In the genomic region with DNA sequence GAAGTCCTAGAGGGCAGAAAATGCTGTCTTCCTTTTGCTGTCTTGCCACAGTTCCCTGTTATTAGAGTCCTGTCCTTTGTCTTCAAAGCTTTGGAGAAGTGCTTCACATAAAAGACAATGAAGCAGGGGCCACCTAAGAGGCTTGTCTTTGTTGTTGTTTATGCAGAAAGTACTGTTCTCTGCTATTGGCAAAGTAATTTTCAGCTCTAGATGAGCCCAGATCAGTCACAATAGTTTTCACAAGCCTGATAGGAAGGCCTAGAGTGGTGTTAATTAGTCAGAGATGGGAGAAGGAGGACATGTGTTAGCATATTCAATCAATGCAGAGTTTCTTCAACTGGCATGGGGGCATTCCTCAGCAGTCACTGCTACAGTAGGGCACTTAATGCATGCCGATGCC, we compare ENCODE assay signal across 15 cellular contexts.
A peak's percentile ranks its signal among the peaks of the same experiment; 100 is the strongest.
DNase-seq lines count a peak whose midpoint lies in the region; ATAC-seq and TF ChIP-seq lines count a peak whose summit lies in the region.
"Had no signal": no experiment of that assay in that cellular context is flagged by ENCODE, and none has a peak within 500 bp of the region (broad histone marks: within the 10 kb centered on the region; RNA-seq: fewer than 3 reads in every experiment).

No MANE protein-coding gene starts in this region.

- H3K36me3 ChIP-seq in HUES64 (ENCODE audit: insufficient read depth, low read length) (no peaks in the 10 kb centered on the region), mesodermal cell (ENCODE audit: control insufficient read depth, insufficient read depth, low read length) (no peaks in the 10 kb centered on the region)

- H3K4me1 Mint-ChIP-seq in WTC11 = peaks cover 77% of the 10 kb centered on the region
- H3K4me1 Mint-ChIP-seq: B cell had no signal

- peaks cover 13% of the 10 kb centered on the region for H3K9me3 Mint-ChIP-seq in WTC11
- H3K9me3 Mint-ChIP-seq: CD4-positive, alpha-beta T cell had no signal

- H3K4me3 Mint-ChIP-seq in WTC11 = no peak overlapping the region
- H3K4me3 Mint-ChIP-seq: B cell; CD4-positive, alpha-beta T cell had no signal

- H3K27ac Mint-ChIP-seq in WTC11 = peak overlapping the region; percentile 52
- H3K27ac Mint-ChIP-seq: B cell; CD4-positive, alpha-beta T cell had no signal

- H3K4me1 ChIP-seq in HUES64 (ENCODE audit: insufficient read depth, low read length) = peaks cover 27% of the 10 kb centered on the region
- peaks cover 24% of the 10 kb centered on the region for H3K4me1 ChIP-seq in mesodermal cell (ENCODE audit: control insufficient read depth, insufficient read depth, low read length, poor library complexity, severe bottlenecking)

- no peaks in the 10 kb centered on the region for H3K27me3 ChIP-seq in HUES64 (ENCODE audit: insufficient read depth, low read length)

- POLR2A ChIA-PET in WTC11 (lab: Charles Lee) = interaction anchor here (0.6 kb wide), 1 partner anchor 83 kb away, joined by 3 read pairs; no protein-coding TSS in a partner anchor

- ATAC-seq in WTC11 (peak; percentile 33), GM18517 (IDR thresholded peaks at IDR 0.05; ENCODE audit: unreplicated experiment) (no peak), GM18873 (IDR thresholded peaks at IDR 0.05; ENCODE audit: low FRiP score, unreplicated experiment) (no peak)

- DNase-seq in WTC11 (ENCODE audit: low spot score) (no peak), GM03348 (ENCODE audit: low spot score) (no peak), activated gamma-delta T cell (lab: John Stamatoyannopoulos, UW) (no peak)
- DNase-seq: C1 segment of cervical spinal cord; Calu3; CD4-positive, alpha-beta T cell; DMS 273 treated with DMSO at 0.1 percent for 48 hours; DMS79; GM23248; H7 had no signal

- H3K9me3 ChIP-seq in HUES64 (ENCODE audit: insufficient read depth, low read depth, low read length) (no peaks in the 10 kb centered on the region; the same call in 1 of the 2 replicates), mesodermal cell (ENCODE audit: control insufficient read depth, low read length) (no peaks in the 10 kb centered on the region)

- H3K4me3 ChIP-seq in HUES64 (ENCODE audit: low read length) (no peak overlapping the region), mesodermal cell (ENCODE audit: extremely low read depth, insufficient read depth, low read length, poor library complexity, severe bottlenecking) (no peak overlapping the region)
- H3K4me3 ChIP-seq: GM23248 had no signal

- no peak for TF ChIP-seq CTCF in WTC11 (IDR thresholded peaks at IDR 0.05)

- peaks cover 8% of the 10 kb centered on the region for H3K36me3 Mint-ChIP-seq in WTC11

- CTCF ChIA-PET in WTC11 (lab: Charles Lee) = interaction anchor here (0.6 to 0.9 kb wide), 2 partner anchors 8 to 75 kb away, joined by 3 read pairs; no protein-coding TSS in a partner anchor

- 87% methylated on average over 1 of the region's 1 CpG for WGBS in HUES64
- 100% methylated on average over 1 of the region's 1 CpG for WGBS in mesodermal cell (ENCODE audit: insufficient coverage in 2 of 2), 2 experiments

- H3K27ac ChIP-seq in HUES64 (ENCODE audit: low read depth, low read length) (peak overlapping the region; percentile 53), mesodermal cell (ENCODE audit: low read depth, low read length, severe bottlenecking) (peak overlapping the region; percentile 50)
- H3K27ac ChIP-seq: GM23248 had no signal

- no peak overlapping the region for H3K9ac ChIP-seq in HUES64 (ENCODE audit: low read depth, low read length)
- H3K9ac ChIP-seq: GM23248 had no signal

- H3K27me3 Mint-ChIP-seq in WTC11 (ENCODE audit: low read depth) = no peaks in the 10 kb centered on the region
- H3K27me3 Mint-ChIP-seq: B cell had no signal

TF ChIP-seq in WTC11, 78 proteins besides CTCF, POLR2A, EP300 and RAD21:
- TF ChIP-seq ZNF121 (CRISPR knock-in tag; IDR thresholded peaks at IDR 0.05) (no peak), ETV6 (CRISPR knock-in tag; IDR thresholded peaks at IDR 0.05) (no peak), SOX15 (CRISPR knock-in tag; IDR thresholded peaks at IDR 0.05) (no peak)
- TF ChIP-seq, protein P1, sequence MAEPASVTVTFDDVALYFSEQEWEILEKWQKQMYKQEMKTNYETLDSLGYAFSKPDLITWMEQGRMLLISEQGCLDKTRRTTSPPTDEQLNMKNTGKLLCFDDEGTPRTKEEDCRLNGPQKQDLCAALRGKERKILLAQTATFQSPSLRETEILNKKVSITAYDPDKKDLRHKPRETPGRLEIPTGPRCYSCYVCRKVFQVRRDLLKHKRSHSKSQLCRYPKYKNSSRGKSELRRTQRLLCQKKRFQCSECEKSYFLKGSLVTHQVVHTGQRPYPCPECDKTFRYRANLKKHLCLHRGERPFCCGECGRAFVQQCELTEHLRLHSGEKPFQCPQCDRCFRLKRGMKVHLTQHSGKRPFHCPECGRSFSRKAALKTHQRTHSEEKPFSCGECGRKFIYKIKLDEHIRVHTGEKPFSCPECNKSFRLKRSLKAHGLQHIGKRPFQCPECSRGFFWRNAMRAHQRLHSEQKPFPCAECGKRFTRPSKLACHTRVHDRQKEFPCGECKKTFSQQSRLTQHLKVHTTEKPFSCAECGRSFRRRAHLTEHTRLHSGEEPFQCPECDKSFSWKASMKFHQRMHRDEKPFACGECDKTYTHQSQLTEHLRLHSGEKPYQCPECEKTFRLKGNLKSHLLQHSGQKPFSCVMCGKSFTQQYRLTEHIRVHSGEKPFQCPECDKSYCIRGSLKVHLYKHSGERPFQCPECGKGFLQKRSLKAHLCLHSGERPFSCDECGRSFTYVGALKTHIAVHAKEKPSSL (CRISPR knock-in tag; conservative IDR thresholded peaks at IDR 0.05) = no peak
- TF ChIP-seq, protein P2, sequence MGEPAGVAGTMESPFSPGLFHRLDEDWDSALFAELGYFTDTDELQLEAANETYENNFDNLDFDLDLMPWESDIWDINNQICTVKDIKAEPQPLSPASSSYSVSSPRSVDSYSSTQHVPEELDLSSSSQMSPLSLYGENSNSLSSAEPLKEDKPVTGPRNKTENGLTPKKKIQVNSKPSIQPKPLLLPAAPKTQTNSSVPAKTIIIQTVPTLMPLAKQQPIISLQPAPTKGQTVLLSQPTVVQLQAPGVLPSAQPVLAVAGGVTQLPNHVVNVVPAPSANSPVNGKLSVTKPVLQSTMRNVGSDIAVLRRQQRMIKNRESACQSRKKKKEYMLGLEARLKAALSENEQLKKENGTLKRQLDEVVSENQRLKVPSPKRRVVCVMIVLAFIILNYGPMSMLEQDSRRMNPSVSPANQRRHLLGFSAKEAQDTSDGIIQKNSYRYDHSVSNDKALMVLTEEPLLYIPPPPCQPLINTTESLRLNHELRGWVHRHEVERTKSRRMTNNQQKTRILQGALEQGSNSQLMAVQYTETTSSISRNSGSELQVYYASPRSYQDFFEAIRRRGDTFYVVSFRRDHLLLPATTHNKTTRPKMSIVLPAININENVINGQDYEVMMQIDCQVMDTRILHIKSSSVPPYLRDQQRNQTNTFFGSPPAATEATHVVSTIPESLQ (CRISPR knock-in tag; IDR thresholded peaks at IDR 0.05) = no peak
- TF ChIP-seq, protein P3, sequence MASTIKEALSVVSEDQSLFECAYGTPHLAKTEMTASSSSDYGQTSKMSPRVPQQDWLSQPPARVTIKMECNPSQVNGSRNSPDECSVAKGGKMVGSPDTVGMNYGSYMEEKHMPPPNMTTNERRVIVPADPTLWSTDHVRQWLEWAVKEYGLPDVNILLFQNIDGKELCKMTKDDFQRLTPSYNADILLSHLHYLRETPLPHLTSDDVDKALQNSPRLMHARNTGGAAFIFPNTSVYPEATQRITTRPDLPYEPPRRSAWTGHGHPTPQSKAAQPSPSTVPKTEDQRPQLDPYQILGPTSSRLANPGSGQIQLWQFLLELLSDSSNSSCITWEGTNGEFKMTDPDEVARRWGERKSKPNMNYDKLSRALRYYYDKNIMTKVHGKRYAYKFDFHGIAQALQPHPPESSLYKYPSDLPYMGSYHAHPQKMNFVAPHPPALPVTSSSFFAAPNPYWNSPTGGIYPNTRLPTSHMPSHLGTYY (CRISPR knock-in tag; IDR thresholded peaks at IDR 0.05) = no peak
